In the genomic region with DNA sequence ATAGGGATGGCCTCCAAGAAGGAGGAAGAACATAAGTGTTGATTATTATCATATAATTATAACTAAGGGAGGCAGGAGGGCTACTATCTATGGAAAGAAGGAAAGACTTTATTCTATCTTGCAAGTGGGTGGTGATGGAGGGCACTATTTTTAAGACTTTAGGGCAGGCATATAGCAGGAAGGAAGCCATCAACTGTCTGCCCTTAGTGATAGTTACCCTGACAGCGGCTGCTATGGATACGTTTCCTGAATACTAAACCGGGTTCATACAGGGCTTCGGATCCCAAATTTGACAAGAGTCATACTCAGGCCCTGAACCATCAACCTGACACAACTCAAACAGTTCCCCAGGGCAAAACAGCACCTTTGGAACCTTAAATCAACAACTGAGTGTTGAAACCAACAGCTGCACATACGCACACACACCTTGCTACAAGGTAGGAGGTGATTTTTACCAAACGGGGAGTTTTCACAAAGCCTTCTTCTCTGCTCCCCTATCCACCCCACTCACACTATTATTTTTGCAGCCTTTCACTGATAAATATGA, we compare ENCODE assay signal across 26 cellular contexts.
"Had no signal": no experiment of that assay in that cellular context is flagged by ENCODE, and none has a peak within 500 bp of the region (broad histone marks: within the 10 kb centered on the region; RNA-seq: fewer than 3 reads in every experiment).

No MANE protein-coding gene starts in this region.

- H3K27me3 ChIP-seq: esophagus muscularis mucosa, heart left ventricle, left lung, neutrophil, ovary, uterus had no signal

- H3K9me3 ChIP-seq: esophagus muscularis mucosa, heart left ventricle, left lung, mucosa of descending colon, neutrophil, ovary, uterus had no signal

- H3K36me3 ChIP-seq: esophagus muscularis mucosa, heart left ventricle, left lung, neutrophil, ovary, uterus had no signal

- ATAC-seq: activated CD8-positive, alpha-beta memory T cell treated with anti-CD3 and anti-CD28 coated beads, Interleukin-2, amount 10 ng/mL, durations not matched to agents 7 days and 5 days; activated CD8-positive, alpha-beta T cell treated with anti-CD3 and anti-CD28 coated beads, Interleukin-2, amount 10 ng/mL, durations not matched to agents 7 days and 5 days; activated naive CD8-positive, alpha-beta T cell treated with anti-CD3 and anti-CD28 coated beads, Interleukin-2, amount 50 U/mL, for 24 hours; foreskin keratinocyte; heart left ventricle; left lung; mucosa of descending colon; sciatic nerve; stimulated activated memory B cell treated with anti-CD40 and anti-IgM and Interleukin-4, amounts not matched to agents 10 μg/mL and 1 μg/mL and 100 μg/mL, for 72 hours; stimulated activated naive CD8-positive, alpha-beta T cell treated with anti-CD3 and anti-CD28 coated beads, Interleukin-15, amount 100 ng/mL, for 72 hours; T-helper 17 cell had no signal

- H3K4me1 ChIP-seq: foreskin keratinocyte, left lung, uterus had no signal

- H3K27ac ChIP-seq: esophagus muscularis mucosa, foreskin keratinocyte, heart left ventricle, left lung, neutrophil, ovary, skin epidermis, uterus had no signal

- H3K4me3 ChIP-seq: esophagus muscularis mucosa, heart left ventricle, left lung, mucosa of descending colon, ovary, skin epidermis, uterus had no signal

- DNase-seq: activated B cell treated with CpG ODN at 0.5 μM for 24 hours; activated CD8-positive, alpha-beta memory T cell treated with anti-CD3 and anti-CD28 coated beads, Interleukin-2, amount 10 ng/mL, durations not matched to agents 7 days and 5 days; activated CD8-positive, alpha-beta T cell treated with anti-CD3 and anti-CD28 coated beads, Interleukin-2, amount 10 ng/mL, durations not matched to agents 7 days and 5 days; activated naive CD8-positive, alpha-beta T cell treated with anti-CD3 and anti-CD28 coated beads, Interleukin-2, amount 50 U/mL, for 24 hours; activated T-cell treated with anti-CD3 and anti-CD28 coated beads, Interleukin-2, amount 50 U/mL, for 48 hours; amygdala; central memory CD4-positive, alpha-beta T cell; endodermal cell; foreskin keratinocyte; heart left ventricle; left lung; mucosa of descending colon; ovary; stimulated activated CD4-positive, alpha-beta T cell treated with anti-CD3 and anti-CD28 coated beads, Interleukin-12 subunit alpha, Interleukin-12 subunit beta, amount 100 ng/mL, for 4 hours; stimulated activated CD4-positive, alpha-beta T cell treated with anti-CD3 and anti-CD28 coated beads, Interleukin-4, amount 100 ng/mL, for 4 hours; stimulated activated CD8-positive, alpha-beta memory T cell treated with anti-CD3 and anti-CD28 coated beads, Interleukin-4, amount 100 ng/mL, for 48 hours; stimulated activated naive CD8-positive, alpha-beta T cell treated with anti-CD3 and anti-CD28 coated beads, Interleukin-15, amount 100 ng/mL, for 72 hours; substantia nigra; T-helper 17 cell; T1000; uterus had no signal
